ENCODE assay signal across 17 cellular contexts in genomic region chr2:145682536-145683157, GRCh38.
DNase-seq lines count a peak whose midpoint lies in the region; ATAC-seq and TF ChIP-seq lines count a peak whose summit lies in the region.
"Had no signal": no experiment of that assay in that cellular context is flagged by ENCODE, and none has a peak within 500 bp of the region (broad histone marks: within the 10 kb centered on the region; RNA-seq: fewer than 3 reads in every experiment).

No MANE protein-coding gene starts in this region.

- no peak overlapping the region for H2BK5ac ChIP-seq in IMR-90 (ENCODE audit: low read depth, low read length, poor library complexity, severe bottlenecking)

- H3K36me3 ChIP-seq in IMR-90 (ENCODE audit: control insufficient read depth, insufficient read depth, low read length) (no peaks in the 10 kb centered on the region), SK-N-MC (ENCODE audit: insufficient read depth, low read length) (no peaks in the 10 kb centered on the region)
- H3K36me3 ChIP-seq: left lung, MG63 had no signal

- no peak for TF ChIP-seq CTCF in IMR-90 (conservative IDR thresholded peaks at IDR 0.05; ENCODE audit: low read depth, low read length)

- intact Hi-C loops in IMR-90 (cut with micrococcal nuclease) (no loop called here), head of caudate nucleus (cut with DNase I) (no loop called here)

- no peak overlapping the region for H2BK20ac ChIP-seq in IMR-90 (ENCODE audit: low read depth, low read length)

- no peak overlapping the region for H3K14ac ChIP-seq in IMR-90 (replicated peaks; ENCODE audit: low read depth, low read length)

- no peaks in the 10 kb centered on the region for H3K79me1 ChIP-seq in IMR-90 (ENCODE audit: low read depth in 1 of 2, low read length in 2 of 2)

- H3K23ac ChIP-seq in IMR-90 (ENCODE audit: low read depth, low read length), result no peak overlapping the region

- no peak overlapping the region for H2BK15ac ChIP-seq in IMR-90 (ENCODE audit: low read depth, low read length)

- no peak overlapping the region for H2AFZ ChIP-seq in IMR-90 (replicated peaks; ENCODE audit: low read length, poor library complexity)

- H3K27me3 ChIP-seq in IMR-90 (ENCODE audit: control insufficient read depth, insufficient read depth, low read length), result no peaks in the 10 kb centered on the region
- H3K27me3 ChIP-seq: left lung, MG63 had no signal

- no peak overlapping the region for H2AK5ac ChIP-seq in IMR-90 (ENCODE audit: low read depth, low read length)

- H3K18ac ChIP-seq in IMR-90 (ENCODE audit: low read depth, low read length), result no peak overlapping the region; the same call in 1 of the 2 replicates

- DNase-seq in A172 (ENCODE audit: low spot score) (peak; percentile 26), IMR-90 (peak; percentile 56), SK-N-MC (ENCODE audit: low read depth, low spot score) (peak; percentile 16), fibroblast of peridontal ligament (ENCODE audit: extremely low read depth) (peak; percentile 40), NK-92 (lab: John Stamatoyannopoulos, UW; ENCODE audit: unreplicated experiment) (no peak), NCI-H446 (lab: John Stamatoyannopoulos, UW) (no peak), head of caudate nucleus (no peak)
- DNase-seq in stimulated activated CD4-positive, alpha-beta T cell treated with anti-CD3 and anti-CD28 coated beads, Interleukin-4, amount 100 ng/mL, for 4 hours, result no peak
- DNase-seq: activated CD4-positive, alpha-beta T cell treated with anti-CD3 and anti-CD28 coated beads, Interleukin-2, amount 50 U/mL, for 4 hours; activated naive CD8-positive, alpha-beta T cell treated with anti-CD3 and anti-CD28 coated beads, Interleukin-2, amount 10 ng/mL, durations not matched to agents 7 days and 5 days; activated T-cell treated with anti-CD3 and anti-CD28 coated beads, Interleukin-2, amount 50 U/mL, for 48 hours; left lung; MG63; NCI-H2107; NCI-H748 treated with DMSO at 0.1 percent for 48 hours; Right ventricle myocardium superior; stimulated activated CD4-positive, alpha-beta T cell treated with anti-CD3 and anti-CD28 coated beads, Interleukin-15, amount 100 ng/mL, for 24 hours had no signal

- H3K56ac ChIP-seq in IMR-90 (ENCODE audit: extremely low read depth, insufficient read depth, low read length), result no peak overlapping the region

- no peaks in the 10 kb centered on the region for H3K9me1 ChIP-seq in IMR-90 (ENCODE audit: insufficient read depth, low read length)

- TF ChIP-seq RAD21 in IMR-90 (IDR thresholded peaks at IDR 0.05; ENCODE audit: low read length), result no peak

- H3K27ac ChIP-seq in IMR-90 (ENCODE audit: insufficient read depth, low read length) (no peak overlapping the region), SK-N-MC (peak overlapping the region; percentile 49; the same call in 1 of the 2 replicates)

- no peaks in the 10 kb centered on the region for H3K4me1 ChIP-seq in IMR-90 (ENCODE audit: control insufficient read depth, insufficient read depth, low read length)

- no peak for TF ChIP-seq POLR2A in IMR-90 (IDR thresholded peaks at IDR 0.05; ENCODE audit: low read depth, low read length)

- POLR2A ChIA-PET in IMR-90 (lab: Charles Lee; ENCODE audit: unreplicated experiment), result interaction anchor here (0.7 kb wide), 1 partner anchor 1186 kb away, joined by 4 read pairs; no protein-coding TSS in a partner anchor

- in situ Hi-C loops in IMR-90 (cut with MboI; ENCODE audit: low sequenced_read_pairs), result no loop called here

- CTCF ChIA-PET in IMR-90 (lab: Yijun Ruan, JAX), result no interaction called here

- H3K9me3 ChIP-seq in IMR-90 (ENCODE audit: control insufficient read depth, insufficient read depth, low read length) (no peaks in the 10 kb centered on the region), SK-N-MC (ENCODE audit: low read depth, low read length) (no peaks in the 10 kb centered on the region)
- H3K9me3 ChIP-seq: left lung, MG63 had no signal

- BruUV-seq in IMR-90 (replicated peaks; lab: Mats Ljungman, UMichigan), result no TSS peak

- ATAC-seq in IMR-90 (ENCODE audit: low read depth), result no peak
- ATAC-seq: left lung had no signal

- no peak overlapping the region for H3K4ac ChIP-seq in IMR-90 (ENCODE audit: low read depth, low read length)

- dilution Hi-C loops in IMR-90 (cut with HindIII; ENCODE audit: low sequenced_read_pairs, unreplicated experiment), result no loop called here

- no peak overlapping the region for H4K8ac ChIP-seq in IMR-90 (ENCODE audit: low read depth in 2 of 2, low read length in 2 of 2)

- H3K4me3 ChIP-seq in IMR-90 (ENCODE audit: insufficient read depth, low read depth, low read length) (no peak overlapping the region), SK-N-MC (no peak overlapping the region)
- H3K4me3 ChIP-seq: left lung, MG63 had no signal

- no peak overlapping the region for H2AK9ac ChIP-seq in IMR-90 (replicated peaks; ENCODE audit: low read depth, low read length, poor library complexity)

- no peak overlapping the region for H3K4me2 ChIP-seq in IMR-90 (ENCODE audit: low read depth, low read length)

- no peaks in the 10 kb centered on the region for H4K20me1 ChIP-seq in IMR-90 (ENCODE audit: insufficient read depth, low read length)

- H3K9ac ChIP-seq in IMR-90 (ENCODE audit: low read depth, low read length), result no peak overlapping the region
- no peak overlapping the region for H3K9ac ChIP-seq in SK-N-MC (ENCODE audit: insufficient read length)

- no peak overlapping the region for H2BK120ac ChIP-seq in IMR-90 (ENCODE audit: low read depth, low read length)

- H4K91ac ChIP-seq in IMR-90 (ENCODE audit: insufficient read depth, low read depth, low read length), result no peak overlapping the region

- no peak overlapping the region for H4K5ac ChIP-seq in IMR-90 (ENCODE audit: low read depth, low read length)

TF ChIP-seq in IMR-90, 13 proteins besides CTCF, POLR2A, EP300 and RAD21:
- no peak for TF ChIP-seq MAFK (IDR thresholded peaks at IDR 0.05; ENCODE audit: low read depth, low read length)
- no peak for TF ChIP-seq FOS (IDR thresholded peaks at IDR 0.05; ENCODE audit: low read depth, low read length)
- peak; percentile 69 for TF ChIP-seq CEBPB (IDR thresholded peaks at IDR 0.05; ENCODE audit: low read depth, low read length)
- TF ChIP-seq NFE2L2 (IDR thresholded peaks at IDR 0.05; ENCODE audit: low read depth, low read length), result peak; percentile 50
TF ChIP-seq in IMR-90: peak in this region for 2.

Comparison
In these comparisons a context has a peak if more than half of its experiments do, and no peak if none do; other contexts are left out.
1. DNase-seq: peak in A172 (single experiment), IMR-90 (single experiment), SK-N-MC (single experiment) and fibroblast of peridontal ligament (single experiment); none in NK-92 (single experiment), stimulated activated CD4-positive, alpha-beta T cell treated with anti-CD3 and anti-CD28 coated beads, Interleukin-4, amount 100 ng/mL, for 4 hours (0 of 2), NCI-H446 (0 of 2) and head of caudate nucleus (0 of 42).